8 cellular contexts compared by ENCODE assay signal in the genomic region with DNA sequence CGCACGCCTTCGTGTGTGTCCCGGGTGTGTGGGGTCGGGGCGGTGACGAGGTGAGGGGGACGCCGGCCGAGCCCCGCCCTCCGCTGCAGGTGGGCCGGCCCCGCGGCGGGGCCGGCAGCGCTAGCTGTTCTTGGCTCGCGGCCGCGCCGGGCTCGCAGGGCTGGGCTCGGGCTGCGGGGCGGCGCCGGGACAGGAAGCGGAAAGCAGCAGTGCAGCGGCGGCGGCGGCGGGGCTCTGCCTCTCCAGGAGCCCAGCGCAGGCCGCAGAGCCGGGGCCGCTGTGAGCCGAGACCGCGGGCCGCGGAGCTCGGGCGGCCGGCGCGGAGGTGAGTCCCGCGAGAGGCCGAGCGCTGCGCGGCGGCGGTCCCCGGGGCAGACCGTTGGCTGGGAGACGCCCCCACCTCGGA. TPM values are rescaled to one million over a fixed set of nuclear protein-coding genes. Genes with fewer than 3 reads are reported as not detected.
DNase-seq lines count a peak whose midpoint lies in the region; ATAC-seq and TF ChIP-seq lines count a peak whose summit lies in the region.

A gene (plus strand): TSS at position 209 of the 406 bp plus-strand sequence. CDS start 9,444 bp downstream, outside the sequence.

- no peaks in the 10 kb centered on the region for H3K27me3 ChIP-seq in heart left ventricle
- no peaks in the 10 kb centered on the region for H3K27me3 ChIP-seq in prostate gland (replicated peaks; ENCODE audit: insufficient read depth)

- DNase-seq in ELR (ENCODE audit: low read depth), result peak; percentile 77
- DNase-seq in GM20000 (ENCODE audit: low spot score), result peak; percentile 89
- DNase-seq in OCI-LY7 (ENCODE audit: low spot score), result no peak
- DNase-seq in activated naive CD4-positive, alpha-beta T cell treated with anti-CD3 and anti-CD28 coated beads, Interleukin-2, amount 50 U/mL, for 72 hours (ENCODE audit: low spot score in 2 of 2), result peak in 1 of 2 donors; percentile 54
- DNase-seq in heart left ventricle, result peak; percentile 78 to 88 (median 80)
- DNase-seq in prostate gland (ENCODE audit: low spot score), result peak; percentile 51
- no peak for DNase-seq in superior temporal gyrus (ENCODE audit: extremely low spot score)

- H3K36me3 Mint-ChIP-seq in activated naive CD4-positive, alpha-beta T cell treated with anti-CD3 and anti-CD28 coated beads, Interleukin-2, amount 50 U/mL, for 72 hours, result peaks cover 26 to 34% of the 10 kb centered on the region in 2 donors

- H4K20me1 ChIP-seq in OCI-LY7 (ENCODE audit: insufficient read depth, low read length), result no peaks in the 10 kb centered on the region

- TF ChIP-seq CTCF in GM20000 (IDR thresholded peaks at IDR 0.05; ENCODE audit: extremely low read depth, missing control alignments) (no peak), OCI-LY7 (conservative IDR thresholded peaks at IDR 0.05; ENCODE audit: low read length) (no peak), heart left ventricle (IDR thresholded peaks at IDR 0.05) (no peak), prostate gland (IDR thresholded peaks at IDR 0.05) (no peak)

- H3K4me2 ChIP-seq in OCI-LY7 (ENCODE audit: low read length), result 0 out of 2 replicates have a peak within 1 kb of the TSS, but pooled peaks have one; percentile 5

- H3K36me3 ChIP-seq in OCI-LY7 (ENCODE audit: insufficient read depth, low read length) (no peaks in the 10 kb centered on the region), heart left ventricle (no peaks in the 10 kb centered on the region), prostate gland (no peaks in the 10 kb centered on the region)

- H3K4me3 ChIP-seq in OCI-LY7 (ENCODE audit: low read depth, low read length, poor library complexity, severe bottlenecking) (no peak within 1 kb of the TSS), heart left ventricle (peak within 1 kb of the TSS; percentile 78 to 96 (median 90)), prostate gland (peak within 1 kb of the TSS; percentile 77 to 78)

- H3K9me2 ChIP-seq in OCI-LY7 (ENCODE audit: insufficient read depth, low read length), result no peaks in the 10 kb centered on the region

- H2AFZ ChIP-seq in OCI-LY7 (ENCODE audit: low read length), result no peak within 1 kb of the TSS

- H3K4me1 ChIP-seq in OCI-LY7 (ENCODE audit: insufficient read depth, low read length, poor library complexity, severe bottlenecking) (no peaks in the 10 kb centered on the region), heart left ventricle (peaks cover 0 to 30% (median 13%) of the 10 kb centered on the region in 12 donors), prostate gland (replicated peaks) (no peaks in the 10 kb centered on the region)

- no peaks in the 10 kb centered on the region for H3K79me2 ChIP-seq in OCI-LY7 (ENCODE audit: insufficient read depth, low read depth, low read length)

- CTCF ChIA-PET in OCI-LY7 (lab: Charles Lee; ENCODE audit: unreplicated experiment), result no interaction called here

- 1 to 4% (median 2%) methylated on average over 4 to 61 of the region's 61 CpGs for WGBS in heart left ventricle, 4 donors
- 6% methylated on average over 6 of the region's 61 CpGs for WGBS in prostate gland

- intact Hi-C loops in OCI-LY7 (cut with micrococcal nuclease; ENCODE audit: unreplicated experiment), result no loop called here
- intact Hi-C loops in heart left ventricle (cut with DNase I), result loop anchor here in 7 of 10 donors (2.0 to 10.0 kb wide), 3 partner anchors 63 to 66 kb away; no protein-coding TSS in a partner anchor
- intact Hi-C loops in prostate gland (cut with DNase I), result loop anchor here (10.0 kb wide), 1 partner anchor 133 kb away; no protein-coding TSS in a partner anchor

- peak; percentile 36 for ATAC-seq in HG03558 (IDR thresholded peaks at IDR 0.05; ENCODE audit: extremely low read depth, unreplicated experiment)
- peak; percentile 76 to 84 for ATAC-seq in activated naive CD4-positive, alpha-beta T cell treated with anti-CD3 and anti-CD28 coated beads, Interleukin-2, amount 50 U/mL, for 72 hours
- ATAC-seq in heart left ventricle, result peak; percentile 58 to 92 (median 83)

- TF ChIP-seq POLR2A in heart left ventricle (IDR thresholded peaks at IDR 0.05), result peak in 1 of 2 donors; percentile 37
- TF ChIP-seq POLR2A in prostate gland (IDR thresholded peaks at IDR 0.05), result no peak

- H3K27ac ChIP-seq in OCI-LY7 (ENCODE audit: low read depth, low read length, poor library complexity, severe bottlenecking) (no peak within 1 kb of the TSS), heart left ventricle (peak within 1 kb of the TSS in 11 of 12 donors; percentile 58 to 88 (median 76)), prostate gland (peak within 1 kb of the TSS; percentile 70 to 77)

- H3K9me3 ChIP-seq in OCI-LY7 (ENCODE audit: low read length) (no peaks in the 10 kb centered on the region), heart left ventricle (peaks cover 0 to 31% (median 8%) of the 10 kb centered on the region in 12 donors), prostate gland (no peaks in the 10 kb centered on the region)

- peaks cover 16 to 31% of the 10 kb centered on the region in 2 donors for H3K9me3 Mint-ChIP-seq in activated naive CD4-positive, alpha-beta T cell treated with anti-CD3 and anti-CD28 coated beads, Interleukin-2, amount 50 U/mL, for 72 hours

- BruUV-seq in OCI-LY7 (replicated peaks; lab: Mats Ljungman, UMichigan), result no TSS peak

- POLR2A ChIA-PET in OCI-LY7 (lab: Charles Lee), result no interaction called here

- H3K27ac Mint-ChIP-seq in activated naive CD4-positive, alpha-beta T cell treated with anti-CD3 and anti-CD28 coated beads, Interleukin-2, amount 50 U/mL, for 72 hours, result no peak within 1 kb of the TSS

RNA-seq across cellular contexts. Expression of the gene that starts here (rescaled TPM):
- total RNA-seq in OCI-LY7 (2014; rRNA removed; shearing (Covaris generic)), result not detected in 2 replicates
- total RNA-seq in OCI-LY7 (2022) (1.2 TPM in 2 replicates), heart left ventricle (10 to 100 TPM in 1 of 9 donors, 1 to 10 TPM in 8; 6.2 to 11.5 (median 8.2) TPM), prostate gland (10 to 100 TPM; 12.3 to 16.2 TPM)
- total RNA-seq in activated naive CD4-positive, alpha-beta T cell treated with anti-CD3 and anti-CD28 coated beads, Interleukin-2, amount 50 U/mL, for 72 hours, result 1 to 10 TPM in 1 of 2 donors, under 1 TPM in 1; 0.48 to 1.4 TPM
- polyA plus RNA-seq in heart left ventricle, result 1 to 10 TPM; 1.4 to 4.4 TPM

Comparison
In these comparisons a context has a peak if more than half of its experiments do, and no peak if none do; other contexts are left out.
1. DNase-seq: peak in ELR (single experiment), GM20000 (single experiment), heart left ventricle (5 of 5) and prostate gland (single experiment); none in OCI-LY7 (single experiment) and superior temporal gyrus (single experiment).
2. Peak in every context shown above with its lines, with median percentiles within 50 percentile points of each other: ATAC-seq.